9 cellular contexts compared by ENCODE assay signal in the genomic region with DNA sequence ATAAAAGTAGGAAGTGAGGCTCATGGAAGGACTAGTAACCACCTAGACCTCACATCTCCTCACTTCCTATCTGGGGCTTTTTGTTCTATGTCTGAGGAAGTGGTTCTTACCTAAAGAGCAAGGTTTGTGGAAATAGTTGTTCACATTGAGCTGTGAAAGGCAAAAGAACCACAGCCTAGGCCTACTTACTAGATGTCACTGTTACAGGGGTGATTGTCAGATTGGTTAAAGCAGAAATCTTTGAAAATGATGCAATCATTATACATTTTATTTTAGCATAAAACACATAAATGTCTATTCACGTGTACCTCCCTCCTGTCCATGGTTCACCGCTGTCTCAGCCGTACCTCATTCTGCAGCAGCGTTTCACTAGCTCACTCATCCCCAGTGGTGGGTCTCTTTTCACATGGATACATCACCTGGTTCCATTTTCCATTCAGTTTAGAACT.
DNase-seq lines count a peak whose midpoint lies in the region; ATAC-seq and TF ChIP-seq lines count a peak whose summit lies in the region.
"Had no signal": no experiment of that assay in that cellular context is flagged by ENCODE, and none has a peak within 500 bp of the region (broad histone marks: within the 10 kb centered on the region; RNA-seq: fewer than 3 reads in every experiment).

No MANE protein-coding gene starts in this region.

- no peak overlapping the region for H3K4me3 ChIP-seq in left lung

- no peak for TF ChIP-seq POLR2A in erythroblast (IDR thresholded peaks at IDR 0.05; ENCODE audit: low read length)

- DNase-seq in activated CD8-positive, alpha-beta T cell treated with anti-CD3 and anti-CD28 coated beads for 36 hours = peak; percentile 72
- DNase-seq in sciatic nerve (ENCODE audit: low spot score) (no peak), KG1 (lab: John Stamatoyannopoulos, UW) (no peak), left lung (no peak), erythroblast (lab: John Stamatoyannopoulos, UW) (no peak)
- DNase-seq: NCI-H226 had no signal

- peaks cover 42% of the 10 kb centered on the region for H3K4me1 Mint-ChIP-seq in activated CD8-positive, alpha-beta T cell treated with anti-CD3 and anti-CD28 coated beads for 36 hours (ENCODE audit: low read depth)

- no peaks in the 10 kb centered on the region for H3K9me3 ChIP-seq in left lung

- POLR2A ChIA-PET in activated CD8-positive, alpha-beta T cell treated with anti-CD3 and anti-CD28 coated beads for 36 hours (lab: Charles Lee) = interaction anchor here (0.8 to 3.7 kb wide), 8 partner anchors 9 to 130 kb away, joined by 3 to 16 read pairs (median 6); no protein-coding TSS in a partner anchor

- no peaks in the 10 kb centered on the region for H3K36me3 ChIP-seq in left lung

- peaks cover 17% of the 10 kb centered on the region for H3K36me3 Mint-ChIP-seq in activated CD8-positive, alpha-beta T cell treated with anti-CD3 and anti-CD28 coated beads for 36 hours (ENCODE audit: low read depth)

- peaks cover 2% of the 10 kb centered on the region for H3K9me3 Mint-ChIP-seq in activated CD8-positive, alpha-beta T cell treated with anti-CD3 and anti-CD28 coated beads for 36 hours

- no peaks in the 10 kb centered on the region for H3K27me3 Mint-ChIP-seq in activated CD8-positive, alpha-beta T cell treated with anti-CD3 and anti-CD28 coated beads for 36 hours

- peak; percentile 65 for ATAC-seq in GM18909 (IDR thresholded peaks at IDR 0.05; ENCODE audit: poor library complexity, unreplicated experiment)
- ATAC-seq in HG03432 (IDR thresholded peaks at IDR 0.05; ENCODE audit: unreplicated experiment) = peak; percentile 55
- peak; percentile 86 for ATAC-seq in activated CD8-positive, alpha-beta T cell treated with anti-CD3 and anti-CD28 coated beads for 36 hours
- ATAC-seq in sciatic nerve = peak; percentile 24
- ATAC-seq in HG03097 (IDR thresholded peaks at IDR 0.05; ENCODE audit: low FRiP score, unreplicated experiment) = no peak
- ATAC-seq in left lung = no peak

- CTCF ChIA-PET in activated CD8-positive, alpha-beta T cell treated with anti-CD3 and anti-CD28 coated beads for 36 hours (lab: Charles Lee) = interaction anchor here (1.2 to 3.0 kb wide), 9 partner anchors 8 to 210 kb away, joined by 3 to 15 read pairs (median 5); no protein-coding TSS in a partner anchor

- TF ChIP-seq CTCF in activated CD8-positive, alpha-beta T cell treated with anti-CD3 and anti-CD28 coated beads for 36 hours (IDR thresholded peaks at IDR 0.05) = no peak
- TF ChIP-seq CTCF in left lung (IDR thresholded peaks at IDR 0.05) = no peak

- H3K4me3 Mint-ChIP-seq in activated CD8-positive, alpha-beta T cell treated with anti-CD3 and anti-CD28 coated beads for 36 hours = peak overlapping the region; percentile 61

- intact Hi-C loops in activated CD8-positive, alpha-beta T cell treated with anti-CD3 and anti-CD28 coated beads for 36 hours (cut with micrococcal nuclease) = no loop called here
- intact Hi-C loops in sciatic nerve (cut with DNase I) (no loop called here), left lung (cut with DNase I) (no loop called here)

- peak overlapping the region; percentile 98 for H3K27ac Mint-ChIP-seq in activated CD8-positive, alpha-beta T cell treated with anti-CD3 and anti-CD28 coated beads for 36 hours

- no peaks in the 10 kb centered on the region for H3K27me3 ChIP-seq in left lung

- peaks cover 4 to 17% of the 10 kb centered on the region in 2 donors for H3K4me1 ChIP-seq in left lung

- H3K27ac ChIP-seq in left lung = no peak overlapping the region

Comparison
In these comparisons a context has a peak if more than half of its experiments do, and no peak if none do; other contexts are left out.
1. ATAC-seq: peak in GM18909 (single experiment), HG03432 (single experiment), activated CD8-positive, alpha-beta T cell treated with anti-CD3 and anti-CD28 coated beads for 36 hours (single experiment) and sciatic nerve (single experiment); none in HG03097 (single experiment) and left lung (single experiment).